In genomic region chr14:76331328-76332011, GRCh38 we compare ENCODE assay signal across 1 cellular context.
TF ChIP-seq lines count a peak whose summit lies in the region.

No MANE protein-coding gene starts in this region.

TF ChIP-seq in H1, 55 proteins besides CTCF, POLR2A, EP300 and RAD21:
- TF ChIP-seq POU5F1 (IDR thresholded peaks at IDR 0.05; ENCODE audit: low read depth, low read length) (no peak), MAFK (IDR thresholded peaks at IDR 0.05; ENCODE audit: low read depth, low read length) (no peak), ATF2 (IDR thresholded peaks at IDR 0.05; ENCODE audit: low read length) (no peak), ZNF274 (IDR thresholded peaks at IDR 0.05; ENCODE audit: borderline replicate concordance, extremely low read depth, low read length) (no peak), TEAD4 (IDR thresholded peaks at IDR 0.05; ENCODE audit: low read depth, low read length) (no peak), KDM5A (IDR thresholded peaks at IDR 0.05; ENCODE audit: low read length) (no peak), RBBP5 (IDR thresholded peaks at IDR 0.05; ENCODE audit: borderline replicate concordance, low read depth, low read length) (no peak), BACH1 (IDR thresholded peaks at IDR 0.05; ENCODE audit: low read length) (no peak), SIN3A (conservative IDR thresholded peaks at IDR 0.05 in 1 of 2, IDR thresholded peaks at IDR 0.05 in 1 of 2; ENCODE audit: low read depth in 1 of 2, low read length in 2 of 2) (no peak), EGR1 (IDR thresholded peaks at IDR 0.05; ENCODE audit: borderline replicate concordance, low read depth, low read length) (no peak), MAX (IDR thresholded peaks at IDR 0.05) (no peak), E2F6 (IDR thresholded peaks at IDR 0.05) (no peak), RFX5 (IDR thresholded peaks at IDR 0.05; ENCODE audit: borderline replicate concordance, low read depth, low read length) (no peak), SP2 (IDR thresholded peaks at IDR 0.05; ENCODE audit: low read length) (no peak), TCF12 (IDR thresholded peaks at IDR 0.05; ENCODE audit: low read depth, low read length) (no peak), SRF (IDR thresholded peaks at IDR 0.05; ENCODE audit: low read depth, low read length) (no peak)
